Comparison of ENCODE assay signal across 8 cellular contexts in genomic region chr7:27156508-27156898, GRCh38. TPM values are rescaled to one million over a fixed set of nuclear protein-coding genes. Genes with fewer than 3 reads are reported as not detected.
DNase-seq lines count a peak whose midpoint lies in the region; ATAC-seq and TF ChIP-seq lines count a peak whose summit lies in the region.

Gene HOXA7, minus strand, starts transcription at chr7:27156675. Its CDS starts 130 bp downstream, at chr7:27156545.

- peak within 1 kb of the TSS; percentile 86 for H3K27ac Mint-ChIP-seq in memory B cell

- no peaks in the 10 kb centered on the region for H3K36me3 ChIP-seq in MG63
- no peaks in the 10 kb centered on the region for H3K36me3 ChIP-seq in adrenal gland (replicated peaks in 1 of 2)
- no peaks in the 10 kb centered on the region for H3K36me3 ChIP-seq in aorta (ENCODE audit: control insufficient read depth in 1 of 2, insufficient read depth in 2 of 2, low read length in 1 of 2)

- H3K27me3 ChIP-seq in MG63: no peaks in the 10 kb centered on the region
- no peaks in the 10 kb centered on the region for H3K27me3 ChIP-seq in adrenal gland
- H3K27me3 ChIP-seq in aorta (ENCODE audit: control insufficient read depth in 1 of 2, insufficient read depth in 2 of 2, low read length in 1 of 2): no peaks in the 10 kb centered on the region

- H3K4me1 Mint-ChIP-seq in memory B cell: peaks cover 24% of the 10 kb centered on the region

- WGBS in adrenal gland, 4 donors: 0 to 3% (median 1%) methylated on average over 22 to 33 of the region's 33 CpGs
- 3% methylated on average over 23 to 33 of the region's 33 CpGs for WGBS in aorta, 2 donors

- H3K4me3 ChIP-seq in MG63: peak within 1 kb of the TSS; percentile 83
- peak within 1 kb of the TSS in 2 of 4 donors; percentile 33 to 57 for H3K4me3 ChIP-seq in adrenal gland
- H3K4me3 ChIP-seq in aorta (ENCODE audit: low read length in 2 of 2): peak within 1 kb of the TSS; percentile 14 to 21

- peak within 1 kb of the TSS; percentile 28 to 92 (median 73) for H3K27ac ChIP-seq in adrenal gland
- H3K27ac ChIP-seq in aorta (ENCODE audit: low read depth in 1 of 2, low read length in 2 of 2): no peak within 1 kb of the TSS

- TF ChIP-seq POLR2A in adrenal gland (IDR thresholded peaks at IDR 0.05): peak in 1 of 2 donors; percentile 35

- peaks cover 12 to 27% of the 10 kb centered on the region in 2 donors for H3K4me1 ChIP-seq in adrenal gland (replicated peaks in 1 of 2)
- peaks cover 0 to 2% of the 10 kb centered on the region in 2 donors for H3K4me1 ChIP-seq in aorta (ENCODE audit: control insufficient read depth in 1 of 2, insufficient read depth in 2 of 2, low read length in 2 of 2)

- no peak for TF ChIP-seq CTCF in adrenal gland (IDR thresholded peaks at IDR 0.05)

- H3K9me3 ChIP-seq in MG63: no peaks in the 10 kb centered on the region
- no peaks in the 10 kb centered on the region for H3K9me3 ChIP-seq in adrenal gland (replicated peaks in 1 of 3)
- H3K9me3 ChIP-seq in aorta (ENCODE audit: control insufficient read depth, low read length): no peaks in the 10 kb centered on the region

- peaks cover 47% of the 10 kb centered on the region for H3K27me3 Mint-ChIP-seq in memory B cell

- peaks cover 1% of the 10 kb centered on the region for H3K9me3 Mint-ChIP-seq in memory B cell

- intact Hi-C loops in adrenal gland (cut with DNase I) (no loop called here), aorta (cut with DNase I) (loop anchor here (5.0 to 10.0 kb wide), 2 partner anchors 789 to 952 kb away; partner anchors contain the start of genes CBX3 (in 1 of the 2) and HNRNPA2B1 (in 1 of the 2))

- peaks cover 2% of the 10 kb centered on the region for H3K36me3 Mint-ChIP-seq in memory B cell

- peak; percentile 85 for DNase-seq in ELF-1 (ENCODE audit: low read depth, low spot score)
- DNase-seq in MG63: peak; percentile 86
- DNase-seq in adrenal gland: peak; percentile 83 to 92 (median 88)
- DNase-seq in memory B cell (ENCODE audit: low spot score in 2 of 2): no peak
- peak; percentile 80 to 94 for DNase-seq in aorta
- DNase-seq in NCI-H2107 (lab: John Stamatoyannopoulos, UW): no peak
- no peak for DNase-seq in stimulated activated CD4-positive, alpha-beta T cell treated with anti-CD3 and anti-CD28 coated beads, Interleukin-12 subunit alpha, Interleukin-12 subunit beta, amount 100 ng/mL, for 4 hours

- ATAC-seq in memory B cell (ENCODE audit: low read depth) (no peak), aorta (ENCODE audit: low FRiP score) (peak; percentile 70), GM21786 (IDR thresholded peaks at IDR 0.05; ENCODE audit: unreplicated experiment) (no peak)

- peak within 1 kb of the TSS; percentile 3 for H3K4me3 Mint-ChIP-seq in memory B cell

RNA-seq across cellular contexts. Expression of gene HOXA7, which starts in this region (rescaled TPM):
- total RNA-seq in MG63 (2014; rRNA removed; shearing (Covaris generic); ENCODE audit: low replicate concordance): 0.95 and 1.7 TPM in 2 replicates
- 10 to 100 TPM; 21.3 to 39.1 (median 24.9) TPM for total RNA-seq in adrenal gland
- polyA plus RNA-seq in adrenal gland: 10 to 100 TPM in 2 of 3 donors, 1 to 10 TPM in 1; 9.7 to 25.3 (median 12.4) TPM
- total RNA-seq in aorta: 1 to 10 TPM; 4.7 to 9.3 TPM
- 1 to 10 TPM; 2.4 to 3.3 TPM for polyA plus RNA-seq in aorta

Comparison
In these comparisons a context has a peak if more than half of its experiments do, and no peak if none do; other contexts are left out.
1. DNase-seq: peak in ELF-1 (single experiment), MG63 (single experiment), adrenal gland (7 of 7) and aorta (2 of 2); none in memory B cell (0 of 2), NCI-H2107 (single experiment) and stimulated activated CD4-positive, alpha-beta T cell treated with anti-CD3 and anti-CD28 coated beads, Interleukin-12 subunit alpha, Interleukin-12 subunit beta, amount 100 ng/mL, for 4 hours (single experiment).
2. H3K27ac ChIP-seq: peak in adrenal gland (5 of 5); none in aorta (0 of 2).
3. intact Hi-C loops: an anchor here in aorta (5.0 to 10.0 kb wide); none called in adrenal gland.